Comparison of ENCODE assay signal across 20 cellular contexts in the genomic region with DNA sequence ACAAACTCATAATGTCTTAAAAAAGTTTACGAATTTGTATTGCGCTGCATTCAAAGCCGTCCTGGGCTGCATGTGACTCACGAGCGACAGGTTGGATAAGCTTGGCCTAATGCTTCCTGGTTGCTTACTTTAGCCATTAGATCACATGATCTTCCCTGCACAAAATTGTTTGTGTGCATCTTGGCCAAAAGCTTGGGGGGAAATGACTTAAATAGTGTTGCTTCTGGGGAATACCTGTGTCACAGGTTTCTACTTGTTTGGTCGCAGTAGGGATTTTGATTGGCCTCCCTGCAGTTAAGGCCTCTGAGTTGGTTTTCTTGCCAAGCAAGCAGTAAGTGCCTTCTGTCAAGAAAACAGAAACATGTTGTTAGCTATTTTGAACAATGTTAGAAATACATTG. TPM values are rescaled to one million over a fixed set of nuclear protein-coding genes. Genes with fewer than 3 reads are reported as not detected.
DNase-seq lines count a peak whose midpoint lies in the region; ATAC-seq and TF ChIP-seq lines count a peak whose summit lies in the region.
"Had no signal": no experiment of that assay in that cellular context is flagged by ENCODE, and none has a peak within 500 bp of the region (broad histone marks: within the 10 kb centered on the region; RNA-seq: fewer than 3 reads in every experiment).

No MANE protein-coding gene starts in this region.

- H3K27me3 ChIP-seq in RWPE2 (ENCODE audit: insufficient read depth, poor library complexity, severe bottlenecking): no peaks in the 10 kb centered on the region
- H3K27me3 ChIP-seq in osteoblast (ENCODE audit: insufficient read depth, low read length): no peaks in the 10 kb centered on the region
- H3K27me3 ChIP-seq: heart right ventricle, pancreas, SJCRH30, upper lobe of right lung had no signal

- H2AFZ ChIP-seq in osteoblast (ENCODE audit: low read length): no peak overlapping the region
- H2AFZ ChIP-seq in OCI-LY7 (ENCODE audit: low read length): no peak overlapping the region

- no peak overlapping the region for H3K4me2 ChIP-seq in osteoblast (ENCODE audit: insufficient read depth, low read length)
- H3K4me2 ChIP-seq in OCI-LY7 (ENCODE audit: low read length): no peak overlapping the region

- no TSS peak for BruUV-seq in OCI-LY7 (replicated peaks; lab: Mats Ljungman, UMichigan)

- no peaks in the 10 kb centered on the region for H4K20me1 ChIP-seq in osteoblast (ENCODE audit: insufficient read depth, low read length)
- no peaks in the 10 kb centered on the region for H4K20me1 ChIP-seq in OCI-LY7 (ENCODE audit: insufficient read depth, low read length)

- H3K4me3 ChIP-seq in RWPE2 (ENCODE audit: severe bottlenecking): no peak overlapping the region
- H3K4me3 ChIP-seq in osteoblast (ENCODE audit: insufficient read depth, low read length): no peak overlapping the region
- no peak overlapping the region for H3K4me3 ChIP-seq in OCI-LY7 (ENCODE audit: low read depth, low read length, poor library complexity, severe bottlenecking)
- H3K4me3 ChIP-seq: heart right ventricle, pancreas, SJCRH30, upper lobe of right lung had no signal

- DNase-seq in RWPE2 (ENCODE audit: low spot score): no peak
- DNase-seq in epithelial cell of prostate (ENCODE audit: low read depth, low spot score): peak; percentile 72
- peak; percentile 31 for DNase-seq in osteoblast (ENCODE audit: insufficient read length, low spot score, missing footprints)
- no peak for DNase-seq in effector CD4-positive, alpha-beta T cell
- DNase-seq in OCI-LY7 (ENCODE audit: low spot score): no peak
- DNase-seq in head of caudate nucleus: no peak
- DNase-seq: activated CD4-positive, alpha-beta T cell treated with anti-CD3 and anti-CD28 coated beads for 48 hours; activated naive CD4-positive, alpha-beta T cell treated with anti-CD3 and anti-CD28 coated beads, Interleukin-2, amount 10 ng/mL, durations not matched to agents 7 days and 5 days; CD4-positive, alpha-beta T cell; DMS79 treated with DMSO at 0.1 percent for 48 hours; heart right ventricle; Karpas-422; NCI-H1417 treated with DMSO at 0.1 percent for 48 hours; NCI-H226; pancreas; SJCRH30; small intestine; upper lobe of right lung had no signal

- ATAC-seq in RWPE2 (ENCODE audit: low read depth): peak; percentile 81
- no peak for ATAC-seq in HG03095 (IDR thresholded peaks at IDR 0.05; ENCODE audit: unreplicated experiment)
- ATAC-seq: heart right ventricle, pancreas, upper lobe of right lung had no signal

- CTCF ChIA-PET in OCI-LY7 (lab: Charles Lee; ENCODE audit: unreplicated experiment): interaction anchor here (0.9 kb wide), 1 partner anchor 12 kb away, joined by 3 read pairs; no protein-coding TSS in a partner anchor

- no peaks in the 10 kb centered on the region for H3K9me2 ChIP-seq in OCI-LY7 (ENCODE audit: insufficient read depth, low read length)

- no peaks in the 10 kb centered on the region for H3K9me3 ChIP-seq in RWPE2 (ENCODE audit: severe bottlenecking)
- no peaks in the 10 kb centered on the region for H3K9me3 ChIP-seq in osteoblast (ENCODE audit: low read depth, low read length)
- no peaks in the 10 kb centered on the region for H3K9me3 ChIP-seq in OCI-LY7 (ENCODE audit: low read length)
- H3K9me3 ChIP-seq: heart right ventricle, pancreas, SJCRH30, upper lobe of right lung had no signal

- intact Hi-C loops in OCI-LY7 (cut with micrococcal nuclease; ENCODE audit: unreplicated experiment) (no loop called here), head of caudate nucleus (cut with DNase I) (no loop called here)

- no peak for TF ChIP-seq CTCF in C4-2B (conservative IDR thresholded peaks at IDR 0.05)
- TF ChIP-seq CTCF in RWPE2 (IDR thresholded peaks at IDR 0.05; ENCODE audit: poor library complexity, severe bottlenecking): no peak
- no peak for TF ChIP-seq CTCF in osteoblast (IDR thresholded peaks at IDR 0.05; ENCODE audit: extremely low read depth, low read depth, low read length)
- no peak for TF ChIP-seq CTCF in OCI-LY7 (conservative IDR thresholded peaks at IDR 0.05; ENCODE audit: low read length)

- POLR2A ChIA-PET in OCI-LY7 (lab: Charles Lee): interaction anchor here (0.6 to 1.4 kb wide), 3 partner anchors 31 to 154 kb away, joined by 3 to 4 read pairs (median 3); no protein-coding TSS in a partner anchor

- H3K4me1 ChIP-seq in RWPE2 (ENCODE audit: insufficient read depth, poor library complexity, severe bottlenecking): peaks cover 40% of the 10 kb centered on the region
- H3K4me1 ChIP-seq in osteoblast (ENCODE audit: insufficient read depth, low read length): peaks cover 22% of the 10 kb centered on the region
- H3K4me1 ChIP-seq in OCI-LY7 (ENCODE audit: insufficient read depth, low read length, poor library complexity, severe bottlenecking): no peaks in the 10 kb centered on the region
- H3K4me1 ChIP-seq: SJCRH30, upper lobe of right lung had no signal

- peak overlapping the region; percentile 69 for H3K27ac ChIP-seq in C4-2B
- H3K27ac ChIP-seq in RWPE2 (ENCODE audit: poor library complexity, severe bottlenecking): peak overlapping the region; percentile 54
- H3K27ac ChIP-seq in epithelial cell of prostate: peak overlapping the region; percentile 78
- H3K27ac ChIP-seq in osteoblast (ENCODE audit: low read depth, low read length): no peak overlapping the region
- no peak overlapping the region for H3K27ac ChIP-seq in OCI-LY7 (ENCODE audit: low read depth, low read length, poor library complexity, severe bottlenecking)
- H3K27ac ChIP-seq: heart right ventricle, pancreas, SJCRH30, upper lobe of right lung had no signal

- H3K36me3 ChIP-seq in RWPE2 (ENCODE audit: low read depth): peaks cover 35% of the 10 kb centered on the region
- peaks cover 12% of the 10 kb centered on the region for H3K36me3 ChIP-seq in osteoblast (ENCODE audit: insufficient read depth, low read length)
- H3K36me3 ChIP-seq in OCI-LY7 (ENCODE audit: insufficient read depth, low read length): peaks cover 79% of the 10 kb centered on the region

- H3K79me2 ChIP-seq in osteoblast (ENCODE audit: insufficient read depth, low read length) (no peaks in the 10 kb centered on the region), OCI-LY7 (ENCODE audit: insufficient read depth, low read depth, low read length) (no peaks in the 10 kb centered on the region)

RNA-seq across cellular contexts. Expression of gene DUSP14, which starts 39.6 kb away (rescaled TPM):
- total RNA-seq in osteoblast (79.3 and 97.7 TPM in 2 replicates), OCI-LY7 (2022) (11.0 and 12.2 TPM in 2 replicates)
- total RNA-seq in OCI-LY7 (2014; rRNA removed; shearing (Covaris generic)): 21.2 and 21.5 TPM in 2 replicates

RNA-seq across cellular contexts. Expression of gene TADA2A, which starts 43.4 kb away (rescaled TPM):
- 18.6 and 21.4 TPM in 2 replicates for total RNA-seq in osteoblast
- total RNA-seq in OCI-LY7 (2014; rRNA removed; shearing (Covaris generic)): 35.8 and 53.5 TPM in 2 replicates
- total RNA-seq in OCI-LY7 (2022): 44.5 and 46.3 TPM in 2 replicates

RNA-seq across cellular contexts. Expression of gene ACACA, which starts 43.5 kb away (rescaled TPM):
- total RNA-seq in osteoblast: 78.9 and 86.6 TPM in 2 replicates
- total RNA-seq in OCI-LY7 (2014; rRNA removed; shearing (Covaris generic)): 32.1 and 45.4 TPM in 2 replicates
- 80.5 and 98.3 TPM in 2 replicates for total RNA-seq in OCI-LY7 (2022)

Comparison
In these comparisons a context has a peak if more than half of its experiments do, and no peak if none do; other contexts are left out.
1. H3K27ac ChIP-seq: peak in C4-2B (single experiment), RWPE2 (single experiment) and epithelial cell of prostate (single experiment); none in osteoblast (single experiment) and OCI-LY7 (single experiment).
2. DNase-seq: peak in epithelial cell of prostate (single experiment) and osteoblast (single experiment); none in RWPE2 (single experiment), effector CD4-positive, alpha-beta T cell (single experiment), OCI-LY7 (single experiment) and head of caudate nucleus (0 of 42).